In the genomic region with DNA sequence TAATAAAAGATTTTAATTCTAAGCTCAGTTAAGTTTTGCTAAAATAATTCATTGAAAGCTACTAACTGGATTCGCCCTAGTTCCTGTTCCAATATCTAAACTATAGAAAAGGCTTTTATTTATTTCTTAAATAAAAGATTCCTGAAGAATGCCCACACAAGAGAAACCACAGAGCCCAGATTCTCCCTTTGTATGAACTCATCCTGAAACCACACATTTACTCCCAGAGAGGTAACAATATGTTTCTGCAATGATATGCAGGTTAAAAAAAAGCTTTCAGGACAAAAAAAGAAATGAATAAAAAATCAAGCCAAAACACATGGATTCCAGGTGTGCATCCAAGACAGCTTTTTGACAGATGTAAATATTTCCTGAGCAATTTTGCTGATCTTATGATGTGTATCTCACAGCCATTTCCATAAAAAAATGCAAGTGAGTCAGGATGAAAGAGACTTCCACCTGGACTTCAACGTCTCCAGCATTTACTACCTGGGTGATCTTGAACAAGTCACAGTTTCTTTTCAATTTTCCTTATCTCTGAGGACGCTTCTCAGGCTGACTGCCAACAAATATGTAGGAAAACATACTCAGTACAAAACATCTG, we compare ENCODE assay signal across 24 cellular contexts.
"Had no signal": no experiment of that assay in that cellular context is flagged by ENCODE, and none has a peak within 500 bp of the region (broad histone marks: within the 10 kb centered on the region; RNA-seq: fewer than 3 reads in every experiment).

No MANE protein-coding gene starts in this region.

- H3K36me3 Mint-ChIP-seq: activated CD4-positive, alpha-beta memory T cell treated with anti-CD3 and anti-CD28 coated beads for 36 hours; activated CD8-positive, alpha-beta memory T cell treated with anti-CD3 and anti-CD28 coated beads, Interleukin-2, amount 10 ng/mL, durations not matched to agents 7 days and 5 days; activated naive CD4-positive, alpha-beta T cell treated with anti-CD3 and anti-CD28 coated beads, Interleukin-2, amount 50 U/mL, for 24 hours; natural killer cell treated with Interleukin-12 subunit alpha and Interleukin-12 subunit beta and Interleukin-15 and Interleukin-18, amount 100 ng/mL, for 72 hours had no signal

- H2AFZ ChIP-seq: hepatocyte had no signal

- H3K27me3 ChIP-seq: adrenal gland, hepatocyte, suprapubic skin had no signal

- H3K4me3 ChIP-seq: adrenal gland, hepatocyte, left ventricle myocardium inferior, smooth muscle cell, suprapubic skin had no signal

- H3K4me1 ChIP-seq: adrenal gland, left ventricle myocardium inferior had no signal

- H3K27ac ChIP-seq: adrenal gland, epithelial cell of prostate, hepatocyte, left ventricle myocardium inferior, suprapubic skin had no signal

- ATAC-seq: activated CD4-positive, alpha-beta T cell treated with anti-CD3 and anti-CD28 coated beads for 36 hours; activated CD8-positive, alpha-beta memory T cell treated with anti-CD3 and anti-CD28 coated beads, Interleukin-2, amount 10 ng/mL, durations not matched to agents 7 days and 5 days; effector memory CD8-positive, alpha-beta T cell; natural killer cell treated with Interleukin-12 subunit alpha and Interleukin-12 subunit beta and Interleukin-15 and Interleukin-18, amount 100 ng/mL, for 72 hours; right cardiac atrium; T-helper 17 cell had no signal

- H3K79me2 ChIP-seq: hepatocyte had no signal

- H3K4me1 Mint-ChIP-seq: activated CD4-positive, alpha-beta T cell treated with anti-CD3 and anti-CD28 coated beads for 36 hours; activated CD8-positive, alpha-beta memory T cell treated with anti-CD3 and anti-CD28 coated beads, Interleukin-2, amount 10 ng/mL, durations not matched to agents 7 days and 5 days; activated naive CD4-positive, alpha-beta T cell treated with anti-CD3 and anti-CD28 coated beads, Interleukin-2, amount 50 U/mL, for 24 hours; T-helper 17 cell had no signal

- DNase-seq: activated CD4-positive, alpha-beta memory T cell treated with anti-CD3 and anti-CD28 coated beads for 36 hours; activated CD4-positive, alpha-beta T cell treated with anti-CD3 and anti-CD28 coated beads for 36 hours; activated CD8-positive, alpha-beta memory T cell treated with anti-CD3 and anti-CD28 coated beads, Interleukin-2, amount 10 ng/mL, durations not matched to agents 7 days and 5 days; activated T-cell treated with anti-CD3 and anti-CD28 coated beads, Interleukin-2, amount 50 U/mL, for 1 hour; adrenal gland; cerebellar nuclear complex; effector memory CD8-positive, alpha-beta T cell; islet precursor cell; left ventricle myocardium inferior; mesenchymal stem cell; right cardiac atrium; stimulated activated CD4-positive, alpha-beta T cell treated with anti-CD3 and anti-CD28 coated beads, Interleukin-4, amount 100 ng/mL, for 4 hours; stimulated activated CD8-positive, alpha-beta memory T cell treated with anti-CD3 and anti-CD28 coated beads, Interleukin-4, amount 100 ng/mL, for 48 hours; T-helper 17 cell had no signal

- H3K36me3 ChIP-seq: adrenal gland, left ventricle myocardium inferior, suprapubic skin had no signal

- H3K27me3 Mint-ChIP-seq: activated CD4-positive, alpha-beta memory T cell treated with anti-CD3 and anti-CD28 coated beads for 36 hours; activated CD4-positive, alpha-beta T cell treated with anti-CD3 and anti-CD28 coated beads for 36 hours; activated CD8-positive, alpha-beta memory T cell treated with anti-CD3 and anti-CD28 coated beads, Interleukin-2, amount 10 ng/mL, durations not matched to agents 7 days and 5 days; activated naive CD4-positive, alpha-beta T cell treated with anti-CD3 and anti-CD28 coated beads, Interleukin-2, amount 50 U/mL, for 24 hours; dendritic cell treated with granulocyte-macrophage colony-stimulating factor and Interleukin-4, amounts not matched to agents 40 ng/mL and 50 ng/mL, for 4 days; effector memory CD8-positive, alpha-beta T cell; natural killer cell treated with Interleukin-12 subunit alpha and Interleukin-12 subunit beta and Interleukin-15 and Interleukin-18, amount 100 ng/mL, for 72 hours; progenitor cell of endocrine pancreas; stimulated activated naive CD8-positive, alpha-beta T cell treated with anti-CD3 and anti-CD28 coated beads, Interleukin-15, Interleukin-2, amounts not matched to agents 100 ng/mL and 50 ng/mL, for 24 hours; T-helper 17 cell had no signal

- H3K9me3 ChIP-seq: adrenal gland, left ventricle myocardium inferior, suprapubic skin had no signal

- H3K4me2 ChIP-seq: hepatocyte, smooth muscle cell had no signal

- H3K27ac Mint-ChIP-seq: activated CD4-positive, alpha-beta memory T cell treated with anti-CD3 and anti-CD28 coated beads for 36 hours; activated CD4-positive, alpha-beta T cell treated with anti-CD3 and anti-CD28 coated beads for 36 hours; activated CD8-positive, alpha-beta memory T cell treated with anti-CD3 and anti-CD28 coated beads, Interleukin-2, amount 10 ng/mL, durations not matched to agents 7 days and 5 days; activated naive CD4-positive, alpha-beta T cell treated with anti-CD3 and anti-CD28 coated beads, Interleukin-2, amount 50 U/mL, for 24 hours; activated T-helper 2 cell treated with anti-CD3 and anti-CD28 coated beads, Interferon-gamma antibody, Interleukin-2, Interleukin-4, amounts not matched to agents 10 μg/mL and 5 μg/mL and 100 μg/mL, durations not matched to agents 14 hours and 24 hours and 36 hours; dendritic cell treated with granulocyte-macrophage colony-stimulating factor and Interleukin-4, amounts not matched to agents 40 ng/mL and 50 ng/mL, for 4 days; effector memory CD8-positive, alpha-beta T cell; natural killer cell treated with Interleukin-12 subunit alpha and Interleukin-12 subunit beta and Interleukin-15 and Interleukin-18, amount 100 ng/mL, for 72 hours; progenitor cell of endocrine pancreas; stimulated activated naive CD8-positive, alpha-beta T cell treated with anti-CD3 and anti-CD28 coated beads, Interleukin-15, Interleukin-2, amounts not matched to agents 100 ng/mL and 50 ng/mL, for 24 hours; T-helper 17 cell had no signal

- H3K4me3 Mint-ChIP-seq: activated CD4-positive, alpha-beta memory T cell treated with anti-CD3 and anti-CD28 coated beads for 36 hours; activated CD4-positive, alpha-beta T cell treated with anti-CD3 and anti-CD28 coated beads for 36 hours; activated CD8-positive, alpha-beta memory T cell treated with anti-CD3 and anti-CD28 coated beads, Interleukin-2, amount 10 ng/mL, durations not matched to agents 7 days and 5 days; activated naive CD4-positive, alpha-beta T cell treated with anti-CD3 and anti-CD28 coated beads, Interleukin-2, amount 50 U/mL, for 24 hours; dendritic cell treated with granulocyte-macrophage colony-stimulating factor and Interleukin-4, amounts not matched to agents 40 ng/mL and 50 ng/mL, for 4 days; effector memory CD8-positive, alpha-beta T cell; natural killer cell treated with Interleukin-12 subunit alpha and Interleukin-12 subunit beta and Interleukin-15 and Interleukin-18, amount 100 ng/mL, for 72 hours; stimulated activated naive CD8-positive, alpha-beta T cell treated with anti-CD3 and anti-CD28 coated beads, Interleukin-15, Interleukin-2, amounts not matched to agents 100 ng/mL and 50 ng/mL, for 24 hours; T-helper 17 cell had no signal

- H3K9me3 Mint-ChIP-seq: activated naive CD4-positive, alpha-beta T cell treated with anti-CD3 and anti-CD28 coated beads, Interleukin-2, amount 50 U/mL, for 24 hours had no signal
